ENCODE assay signal across 19 cellular contexts in the genomic region with DNA sequence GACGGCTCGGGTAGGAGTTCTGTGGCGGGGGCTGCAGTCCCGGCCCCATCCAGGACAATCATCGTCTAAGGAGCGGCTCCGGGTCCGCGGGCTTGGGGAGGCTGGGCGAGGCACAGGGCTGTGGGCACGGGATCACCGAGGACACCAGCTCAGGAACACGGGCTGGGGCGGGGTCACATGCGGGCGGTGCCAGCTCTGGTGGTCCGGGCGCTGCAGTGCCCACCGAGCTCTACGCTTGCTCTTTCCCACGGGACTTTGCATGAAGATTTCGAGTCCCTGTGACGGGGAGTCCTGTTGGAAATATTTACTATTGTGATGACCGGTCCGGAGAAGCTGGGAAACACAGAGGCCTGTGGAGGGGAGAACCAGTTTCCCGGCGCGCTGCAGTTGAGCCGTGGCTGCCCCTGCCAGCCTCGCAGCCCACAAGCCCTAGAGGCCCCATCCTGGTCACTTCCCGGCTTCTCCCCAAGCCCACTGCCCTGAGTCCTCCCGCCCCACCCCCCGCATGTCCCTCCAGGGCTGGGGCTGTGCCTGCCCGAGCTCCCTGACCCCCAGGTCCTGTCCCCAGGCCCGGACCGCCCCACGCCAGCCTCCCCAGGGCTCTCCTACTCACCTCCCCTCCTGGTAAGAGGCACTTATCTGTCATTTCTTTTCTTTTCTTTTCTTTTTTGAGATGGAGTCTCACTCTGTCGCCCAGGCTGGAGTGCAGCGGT. TPM values are rescaled to one million over a fixed set of nuclear protein-coding genes. Genes with fewer than 3 reads are reported as not detected.
DNase-seq lines count a peak whose midpoint lies in the region; ATAC-seq, FAIRE-seq and TF ChIP-seq lines count a peak whose summit lies in the region.
"Had no signal": no experiment of that assay in that cellular context is flagged by ENCODE, and none has a peak within 500 bp of the region (broad histone marks: within the 10 kb centered on the region; RNA-seq: fewer than 3 reads in every experiment).

No MANE protein-coding gene starts in this region.

- no peak overlapping the region for H3K9ac ChIP-seq in PC-3 (ENCODE audit: low read length)

- WGBS in iPS DF 6.9 (ENCODE audit: insufficient coverage, insufficient read length) = no CpG with 5 or more reads among the region's 39 CpGs

- intact Hi-C loops in PC-3 (cut with micrococcal nuclease) = no loop called here

- peaks cover 5% of the 10 kb centered on the region; the same call in 1 of the 2 replicates for H3K4me1 ChIP-seq in PC-3 (ENCODE audit: insufficient read depth, low read length)
- H3K4me1 ChIP-seq in iPS DF 6.9 (ENCODE audit: control insufficient read depth, insufficient read depth, low read length) = peaks cover 3% of the 10 kb centered on the region

- H4K20me1 ChIP-seq in PC-3 (ENCODE audit: low read length) = no peaks in the 10 kb centered on the region

- H3K36me3 Mint-ChIP-seq in activated naive CD8-positive, alpha-beta T cell = no peaks in the 10 kb centered on the region
- H3K36me3 Mint-ChIP-seq in activated naive CD8-positive, alpha-beta T cell treated with anti-CD3 and anti-CD28 coated beads, Interleukin-2, amount 50 U/mL, for 24 hours (ENCODE audit: low read depth) = no peaks in the 10 kb centered on the region
- no peaks in the 10 kb centered on the region for H3K36me3 Mint-ChIP-seq in stimulated activated naive B cell treated with anti-CD40 and anti-IgM and Interleukin-4, amounts not matched to agents 10 μg/mL and 1 μg/mL and 100 μg/mL, for 72 hours
- H3K36me3 Mint-ChIP-seq: activated naive CD4-positive, alpha-beta T cell treated with anti-CD3 and anti-CD28 coated beads, Interleukin-2, amount 10 ng/mL, durations not matched to agents 7 days and 5 days; mesothelial cell of epicardium had no signal

- H3K27ac Mint-ChIP-seq in activated naive CD8-positive, alpha-beta T cell = no peak overlapping the region
- no peak overlapping the region for H3K27ac Mint-ChIP-seq in activated naive CD8-positive, alpha-beta T cell treated with anti-CD3 and anti-CD28 coated beads, Interleukin-2, amount 50 U/mL, for 24 hours
- H3K27ac Mint-ChIP-seq in stimulated activated naive B cell treated with anti-CD40 and anti-IgM and Interleukin-4, amounts not matched to agents 10 μg/mL and 1 μg/mL and 100 μg/mL, for 72 hours = no peak overlapping the region
- H3K27ac Mint-ChIP-seq: activated naive CD4-positive, alpha-beta T cell treated with anti-CD3 and anti-CD28 coated beads, Interleukin-2, amount 10 ng/mL, durations not matched to agents 7 days and 5 days; mesothelial cell of epicardium had no signal

- H3K9me2 ChIP-seq in PC-3 (replicated peaks; ENCODE audit: low read length) = no peaks in the 10 kb centered on the region

- FAIRE-seq in urothelium cell line (lab: Jason Lieb, UNC) = no peak
- FAIRE-seq: bronchial epithelial cell, endometrium, islet of Langerhans had no signal

- H3K9me3 ChIP-seq in PC-3 (ENCODE audit: low read length) (no peaks in the 10 kb centered on the region), iPS DF 6.9 (ENCODE audit: control insufficient read depth, insufficient read depth, low read length) (no peaks in the 10 kb centered on the region)
- H3K9me3 ChIP-seq: gastroesophageal sphincter had no signal

- H3K4me3 ChIP-seq in PC-3 (ENCODE audit: low read length) (peak overlapping the region; percentile 60), iPS DF 6.9 (ENCODE audit: low read length) (peak overlapping the region; percentile 5; the same call in 1 of the 2 replicates)

- no peak for DNase-seq in activated naive CD8-positive, alpha-beta T cell treated with anti-CD3 and anti-CD28 coated beads, Interleukin-2, amount 50 U/mL, for 24 hours
- DNase-seq in PC-3 (no peak), iPS DF 6.9 (ENCODE audit: low read depth, low spot score) (no peak), UCSD-AML1 (lab: John Stamatoyannopoulos, UW; ENCODE audit: unreplicated experiment) (no peak), urothelium cell line (ENCODE audit: low spot score) (no peak), T-helper 1 cell (no peak)
- DNase-seq in stimulated activated naive B cell treated with anti-CD40 and anti-IgM and Interleukin-4, amounts not matched to agents 10 μg/mL and 1 μg/mL and 100 μg/mL, for 72 hours = no peak
- DNase-seq: NCI-H2081 treated with DMSO at 0.1 percent for 48 hours had no signal

- H3K4me1 Mint-ChIP-seq in activated naive CD8-positive, alpha-beta T cell (ENCODE audit: low read depth) = peaks cover 23% of the 10 kb centered on the region
- peaks cover 28% of the 10 kb centered on the region for H3K4me1 Mint-ChIP-seq in activated naive CD8-positive, alpha-beta T cell treated with anti-CD3 and anti-CD28 coated beads, Interleukin-2, amount 50 U/mL, for 24 hours
- H3K4me1 Mint-ChIP-seq in stimulated activated naive B cell treated with anti-CD40 and anti-IgM and Interleukin-4, amounts not matched to agents 10 μg/mL and 1 μg/mL and 100 μg/mL, for 72 hours = peaks cover 24 to 46% of the 10 kb centered on the region in 2 donors

- H3K9me3 Mint-ChIP-seq in activated naive CD8-positive, alpha-beta T cell (ENCODE audit: low read depth) = no peaks in the 10 kb centered on the region
- H3K9me3 Mint-ChIP-seq in activated naive CD8-positive, alpha-beta T cell treated with anti-CD3 and anti-CD28 coated beads, Interleukin-2, amount 50 U/mL, for 24 hours = no peaks in the 10 kb centered on the region
- H3K9me3 Mint-ChIP-seq in stimulated activated naive B cell treated with anti-CD40 and anti-IgM and Interleukin-4, amounts not matched to agents 10 μg/mL and 1 μg/mL and 100 μg/mL, for 72 hours = no peaks in the 10 kb centered on the region
- H3K9me3 Mint-ChIP-seq: activated naive CD4-positive, alpha-beta T cell treated with anti-CD3 and anti-CD28 coated beads, Interleukin-2, amount 10 ng/mL, durations not matched to agents 7 days and 5 days; mesothelial cell of epicardium had no signal

- no peak for TF ChIP-seq CTCF in PC-3 (conservative IDR thresholded peaks at IDR 0.05; ENCODE audit: low read depth, low read length)

- H3K27ac ChIP-seq in PC-3 (ENCODE audit: low read length) = no peak overlapping the region
- no peak overlapping the region for H3K27ac ChIP-seq in iPS DF 6.9 (ENCODE audit: low read length)
- H3K27ac ChIP-seq: gastroesophageal sphincter had no signal

- peaks cover 36% of the 10 kb centered on the region for H3K27me3 ChIP-seq in PC-3 (ENCODE audit: low read length)
- H3K27me3 ChIP-seq in iPS DF 6.9 (ENCODE audit: control insufficient read depth, insufficient read depth, low read length) = peaks cover 6% of the 10 kb centered on the region; the same call in 1 of the 2 replicates

- POLR2A ChIA-PET in PC-3 (lab: Charles Lee; ENCODE audit: unreplicated experiment) = no interaction called here

- no peaks in the 10 kb centered on the region for H3K79me2 ChIP-seq in PC-3 (ENCODE audit: low read length)

- no peaks in the 10 kb centered on the region for H3K36me3 ChIP-seq in PC-3 (ENCODE audit: low read depth, low read length)
- no peaks in the 10 kb centered on the region for H3K36me3 ChIP-seq in iPS DF 6.9 (ENCODE audit: control insufficient read depth, insufficient read depth, low read length)
- H3K36me3 ChIP-seq: gastroesophageal sphincter had no signal

- H3K4me3 Mint-ChIP-seq in activated naive CD8-positive, alpha-beta T cell = peak overlapping the region; percentile 30
- no peak overlapping the region for H3K4me3 Mint-ChIP-seq in activated naive CD8-positive, alpha-beta T cell treated with anti-CD3 and anti-CD28 coated beads, Interleukin-2, amount 50 U/mL, for 24 hours
- H3K4me3 Mint-ChIP-seq in stimulated activated naive B cell treated with anti-CD40 and anti-IgM and Interleukin-4, amounts not matched to agents 10 μg/mL and 1 μg/mL and 100 μg/mL, for 72 hours = peak overlapping the region; percentile 50 to 70
- H3K4me3 Mint-ChIP-seq: activated naive CD4-positive, alpha-beta T cell treated with anti-CD3 and anti-CD28 coated beads, Interleukin-2, amount 10 ng/mL, durations not matched to agents 7 days and 5 days had no signal

- peak overlapping the region; percentile 72 for H2AFZ ChIP-seq in PC-3 (ENCODE audit: low read length)

- ATAC-seq in activated naive CD8-positive, alpha-beta T cell treated with anti-CD3 and anti-CD28 coated beads, Interleukin-2, amount 50 U/mL, for 24 hours = no peak
- no peak for ATAC-seq in PC-3
- no peak for ATAC-seq in stimulated activated naive B cell treated with anti-CD40 and anti-IgM and Interleukin-4, amounts not matched to agents 10 μg/mL and 1 μg/mL and 100 μg/mL, for 72 hours (replicated peaks)

- no peaks in the 10 kb centered on the region for H3F3A ChIP-seq in PC-3 (ENCODE audit: low read length, unreplicated experiment)

- CTCF ChIA-PET in PC-3 (lab: Charles Lee) = interaction anchor here (0.8 to 1.2 kb wide), 4 partner anchors 12 to 218 kb away, joined by 3 to 34 read pairs (median 6); no protein-coding TSS in a partner anchor

- peaks cover 14% of the 10 kb centered on the region for H3K27me3 Mint-ChIP-seq in activated naive CD8-positive, alpha-beta T cell
- H3K27me3 Mint-ChIP-seq in activated naive CD8-positive, alpha-beta T cell treated with anti-CD3 and anti-CD28 coated beads, Interleukin-2, amount 50 U/mL, for 24 hours = peaks cover 36% of the 10 kb centered on the region
- peaks cover 29 to 52% of the 10 kb centered on the region in 2 donors for H3K27me3 Mint-ChIP-seq in stimulated activated naive B cell treated with anti-CD40 and anti-IgM and Interleukin-4, amounts not matched to agents 10 μg/mL and 1 μg/mL and 100 μg/mL, for 72 hours

- BruUV-seq in PC-3 (replicated peaks; lab: Mats Ljungman, UMichigan) = no TSS peak

- peak overlapping the region; percentile 84 for H3K4me2 ChIP-seq in PC-3 (ENCODE audit: low read length)

RNA-seq across cellular contexts. Expression of a gene that starts 20.7 kb away (rescaled TPM):
- total RNA-seq in PC-3 (2014; rRNA removed) = not detected in 2 replicates
- total RNA-seq: A172, M059J had no signal

RNA-seq across cellular contexts. Expression of a gene that starts 33.6 kb away (rescaled TPM):
- not detected in 2 replicates for total RNA-seq in PC-3 (2014; rRNA removed)
- total RNA-seq: A172, bronchial epithelial cell, G401, gastroesophageal sphincter, M059J, mesothelial cell of epicardium, osteoblast had no signal

RNA-seq across cellular contexts. Expression of a gene that starts 35.2 kb away (rescaled TPM):
- total RNA-seq in PC-3 (2014; rRNA removed) = 37.2 and 47.5 TPM in 2 replicates

RNA-seq across cellular contexts. Expression of a gene that starts 46.9 kb away (rescaled TPM):
- total RNA-seq in PC-3 (2014; rRNA removed) = 33.2 and 40.4 TPM in 2 replicates
